Comparison of ENCODE assay signal across 1 cellular context in the genomic region with DNA sequence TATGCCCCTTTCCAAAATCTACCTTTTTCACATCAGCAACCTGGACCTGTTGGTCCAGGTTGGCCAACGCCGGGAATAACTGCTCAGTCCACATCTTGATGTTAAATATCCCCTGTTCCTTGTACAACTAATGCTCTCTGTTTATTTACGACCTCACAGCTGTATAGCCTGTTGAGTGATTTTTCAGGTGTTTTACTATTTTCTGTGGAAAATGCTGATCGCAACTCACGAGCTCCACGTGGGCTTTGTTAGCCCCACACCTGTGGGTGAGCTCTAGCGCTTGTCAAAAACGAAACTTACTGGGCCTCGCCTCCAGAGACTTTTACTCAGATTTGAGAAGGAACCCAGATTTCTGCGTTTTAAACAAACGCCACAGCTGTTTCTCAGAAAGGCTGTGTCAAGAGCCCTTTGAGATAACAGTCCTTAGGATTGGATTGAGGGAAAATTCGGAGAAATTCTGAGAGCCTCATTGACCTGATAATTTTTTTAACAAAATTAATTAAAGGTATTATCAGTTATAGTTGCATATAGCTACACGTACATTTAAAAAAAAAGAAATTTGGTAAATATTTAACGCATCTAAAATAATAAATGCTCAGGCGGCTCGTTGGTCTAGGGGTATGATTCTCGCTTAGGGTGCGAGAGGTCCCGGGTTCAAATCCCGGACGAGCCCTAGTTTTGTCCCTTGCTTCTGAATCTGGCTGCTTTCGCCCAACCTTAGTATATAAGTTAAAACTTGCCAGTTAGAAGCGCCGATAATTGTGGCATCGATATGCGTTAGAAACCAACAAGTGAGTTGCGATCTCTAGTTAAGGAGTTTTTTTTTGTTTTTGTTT.
A peak's percentile ranks its signal among the peaks of the same experiment; 100 is the strongest.
TF ChIP-seq lines count a peak whose summit lies in the region.

No MANE protein-coding gene starts in this region.

TF ChIP-seq in HepG2, 621 proteins besides CTCF, POLR2A, EP300 and RAD21 (continues in another document):
- TF ChIP-seq, protein P1, sequence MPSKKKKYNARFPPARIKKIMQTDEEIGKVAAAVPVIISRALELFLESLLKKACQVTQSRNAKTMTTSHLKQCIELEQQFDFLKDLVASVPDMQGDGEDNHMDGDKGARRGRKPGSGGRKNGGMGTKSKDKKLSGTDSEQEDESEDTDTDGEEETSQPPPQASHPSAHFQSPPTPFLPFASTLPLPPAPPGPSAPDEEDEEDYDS (CRISPR knock-in tag; IDR thresholded peaks at IDR 0.05): no peak
- TF ChIP-seq CCAR2 (optimal IDR thresholded peaks at IDR 0.05; ENCODE audit: low read depth, low read length) (no peak), MXI1 (IDR thresholded peaks at IDR 0.05; ENCODE audit: borderline replicate concordance, low read depth, low read length) (no peak), EHMT2 (IDR thresholded peaks at IDR 0.05; ENCODE audit: borderline replicate concordance, low read depth, low read length) (no peak), REPIN1 (CRISPR knock-in tag; IDR thresholded peaks at IDR 0.05; ENCODE audit: borderline replicate concordance, low read depth) (no peak), ZNF382 (CRISPR knock-in tag; IDR thresholded peaks at IDR 0.05; ENCODE audit: borderline replicate concordance) (no peak), BORCS8-MEF2B (CRISPR knock-in tag; IDR thresholded peaks at IDR 0.05) (no peak), MAFK (conservative IDR thresholded peaks at IDR 0.05 in 1 of 2, IDR thresholded peaks at IDR 0.05 in 1 of 2; ENCODE audit: low read length in 2 of 2) (no peak), TOPORS (CRISPR knock-in tag; IDR thresholded peaks at IDR 0.05) (no peak), ZNF557 (CRISPR knock-in tag; IDR thresholded peaks at IDR 0.05) (no peak), TOE1 (CRISPR knock-in tag; IDR thresholded peaks at IDR 0.05) (no peak), ARNT2 (CRISPR knock-in tag; IDR thresholded peaks at IDR 0.05; ENCODE audit: low read depth) (no peak), ZNF143 (CRISPR knock-in tag; IDR thresholded peaks at IDR 0.05) (no peak), ZNF431 (CRISPR knock-in tag; IDR thresholded peaks at IDR 0.05; ENCODE audit: borderline replicate concordance, low read depth) (no peak), DNMT3B (CRISPR knock-in tag; conservative IDR thresholded peaks at IDR 0.05) (no peak), ZNF451 (CRISPR knock-in tag; IDR thresholded peaks at IDR 0.05) (no peak), RAD51 (IDR thresholded peaks at IDR 0.05; ENCODE audit: borderline replicate concordance) (no peak), CC2D1A (CRISPR knock-in tag; IDR thresholded peaks at IDR 0.05) (no peak), MTF1 (CRISPR knock-in tag; IDR thresholded peaks at IDR 0.05) (no peak), ZNF75D (CRISPR knock-in tag; IDR thresholded peaks at IDR 0.05; ENCODE audit: borderline replicate concordance) (no peak), CCDC6 (CRISPR knock-in tag; IDR thresholded peaks at IDR 0.05) (no peak), ZNF776 (CRISPR knock-in tag; IDR thresholded peaks at IDR 0.05) (no peak), MED8 (CRISPR knock-in tag; IDR thresholded peaks at IDR 0.05; ENCODE audit: insufficient replicate concordance) (no peak), KLF13 (CRISPR knock-in tag; IDR thresholded peaks at IDR 0.05) (no peak)
- TF ChIP-seq, protein P2, sequence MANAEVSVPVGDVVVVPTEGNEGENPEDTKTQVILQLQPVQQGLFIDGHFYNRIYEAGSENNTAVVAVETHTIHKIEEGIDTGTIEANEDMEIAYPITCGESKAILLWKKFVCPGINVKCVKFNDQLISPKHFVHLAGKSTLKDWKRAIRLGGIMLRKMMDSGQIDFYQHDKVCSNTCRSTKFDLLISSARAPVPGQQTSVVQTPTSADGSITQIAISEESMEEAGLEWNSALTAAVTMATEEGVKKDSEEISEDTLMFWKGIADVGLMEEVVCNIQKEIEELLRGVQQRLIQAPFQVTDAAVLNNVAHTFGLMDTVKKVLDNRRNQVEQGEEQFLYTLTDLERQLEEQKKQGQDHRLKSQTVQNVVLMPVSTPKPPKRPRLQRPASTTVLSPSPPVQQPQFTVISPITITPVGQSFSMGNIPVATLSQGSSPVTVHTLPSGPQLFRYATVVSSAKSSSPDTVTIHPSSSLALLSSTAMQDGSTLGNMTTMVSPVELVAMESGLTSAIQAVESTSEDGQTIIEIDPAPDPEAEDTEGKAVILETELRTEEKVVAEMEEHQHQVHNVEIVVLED (CRISPR knock-in tag; IDR thresholded peaks at IDR 0.05; ENCODE audit: borderline replicate concordance): no peak
- TF ChIP-seq, protein P3, sequence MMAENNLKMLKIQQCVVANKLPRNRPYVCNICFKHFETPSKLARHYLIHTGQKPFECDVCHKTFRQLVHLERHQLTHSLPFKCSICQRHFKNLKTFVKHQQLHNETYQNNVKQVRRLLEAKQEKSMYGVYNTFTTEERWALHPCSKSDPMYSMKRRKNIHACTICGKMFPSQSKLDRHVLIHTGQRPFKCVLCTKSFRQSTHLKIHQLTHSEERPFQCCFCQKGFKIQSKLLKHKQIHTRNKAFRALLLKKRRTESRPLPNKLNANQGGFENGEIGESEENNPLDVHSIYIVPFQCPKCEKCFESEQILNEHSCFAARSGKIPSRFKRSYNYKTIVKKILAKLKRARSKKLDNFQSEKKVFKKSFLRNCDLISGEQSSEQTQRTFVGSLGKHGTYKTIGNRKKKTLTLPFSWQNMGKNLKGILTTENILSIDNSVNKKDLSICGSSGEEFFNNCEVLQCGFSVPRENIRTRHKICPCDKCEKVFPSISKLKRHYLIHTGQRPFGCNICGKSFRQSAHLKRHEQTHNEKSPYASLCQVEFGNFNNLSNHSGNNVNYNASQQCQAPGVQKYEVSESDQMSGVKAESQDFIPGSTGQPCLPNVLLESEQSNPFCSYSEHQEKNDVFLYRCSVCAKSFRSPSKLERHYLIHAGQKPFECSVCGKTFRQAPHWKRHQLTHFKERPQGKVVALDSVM (CRISPR knock-in tag; IDR thresholded peaks at IDR 0.05): no peak
- TF ChIP-seq, protein P4, sequence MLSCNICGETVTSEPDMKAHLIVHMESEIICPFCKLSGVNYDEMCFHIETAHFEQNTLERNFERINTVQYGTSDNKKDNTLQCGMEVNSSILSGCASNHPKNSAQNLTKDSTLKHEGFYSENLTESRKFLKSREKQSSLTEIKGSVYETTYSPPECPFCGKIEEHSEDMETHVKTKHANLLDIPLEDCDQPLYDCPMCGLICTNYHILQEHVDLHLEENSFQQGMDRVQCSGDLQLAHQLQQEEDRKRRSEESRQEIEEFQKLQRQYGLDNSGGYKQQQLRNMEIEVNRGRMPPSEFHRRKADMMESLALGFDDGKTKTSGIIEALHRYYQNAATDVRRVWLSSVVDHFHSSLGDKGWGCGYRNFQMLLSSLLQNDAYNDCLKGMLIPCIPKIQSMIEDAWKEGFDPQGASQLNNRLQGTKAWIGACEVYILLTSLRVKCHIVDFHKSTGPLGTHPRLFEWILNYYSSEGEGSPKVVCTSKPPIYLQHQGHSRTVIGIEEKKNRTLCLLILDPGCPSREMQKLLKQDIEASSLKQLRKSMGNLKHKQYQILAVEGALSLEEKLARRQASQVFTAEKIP (CRISPR knock-in tag; IDR thresholded peaks at IDR 0.05; ENCODE audit: borderline replicate concordance): no peak
- TF ChIP-seq, protein P5, sequence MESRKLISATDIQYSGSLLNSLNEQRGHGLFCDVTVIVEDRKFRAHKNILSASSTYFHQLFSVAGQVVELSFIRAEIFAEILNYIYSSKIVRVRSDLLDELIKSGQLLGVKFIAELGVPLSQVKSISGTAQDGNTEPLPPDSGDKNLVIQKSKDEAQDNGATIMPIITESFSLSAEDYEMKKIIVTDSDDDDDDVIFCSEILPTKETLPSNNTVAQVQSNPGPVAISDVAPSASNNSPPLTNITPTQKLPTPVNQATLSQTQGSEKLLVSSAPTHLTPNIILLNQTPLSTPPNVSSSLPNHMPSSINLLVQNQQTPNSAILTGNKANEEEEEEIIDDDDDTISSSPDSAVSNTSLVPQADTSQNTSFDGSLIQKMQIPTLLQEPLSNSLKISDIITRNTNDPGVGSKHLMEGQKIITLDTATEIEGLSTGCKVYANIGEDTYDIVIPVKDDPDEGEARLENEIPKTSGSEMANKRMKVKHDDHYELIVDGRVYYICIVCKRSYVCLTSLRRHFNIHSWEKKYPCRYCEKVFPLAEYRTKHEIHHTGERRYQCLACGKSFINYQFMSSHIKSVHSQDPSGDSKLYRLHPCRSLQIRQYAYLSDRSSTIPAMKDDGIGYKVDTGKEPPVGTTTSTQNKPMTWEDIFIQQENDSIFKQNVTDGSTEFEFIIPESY (CRISPR knock-in tag; IDR thresholded peaks at IDR 0.05): no peak
- TF ChIP-seq, protein P6, sequence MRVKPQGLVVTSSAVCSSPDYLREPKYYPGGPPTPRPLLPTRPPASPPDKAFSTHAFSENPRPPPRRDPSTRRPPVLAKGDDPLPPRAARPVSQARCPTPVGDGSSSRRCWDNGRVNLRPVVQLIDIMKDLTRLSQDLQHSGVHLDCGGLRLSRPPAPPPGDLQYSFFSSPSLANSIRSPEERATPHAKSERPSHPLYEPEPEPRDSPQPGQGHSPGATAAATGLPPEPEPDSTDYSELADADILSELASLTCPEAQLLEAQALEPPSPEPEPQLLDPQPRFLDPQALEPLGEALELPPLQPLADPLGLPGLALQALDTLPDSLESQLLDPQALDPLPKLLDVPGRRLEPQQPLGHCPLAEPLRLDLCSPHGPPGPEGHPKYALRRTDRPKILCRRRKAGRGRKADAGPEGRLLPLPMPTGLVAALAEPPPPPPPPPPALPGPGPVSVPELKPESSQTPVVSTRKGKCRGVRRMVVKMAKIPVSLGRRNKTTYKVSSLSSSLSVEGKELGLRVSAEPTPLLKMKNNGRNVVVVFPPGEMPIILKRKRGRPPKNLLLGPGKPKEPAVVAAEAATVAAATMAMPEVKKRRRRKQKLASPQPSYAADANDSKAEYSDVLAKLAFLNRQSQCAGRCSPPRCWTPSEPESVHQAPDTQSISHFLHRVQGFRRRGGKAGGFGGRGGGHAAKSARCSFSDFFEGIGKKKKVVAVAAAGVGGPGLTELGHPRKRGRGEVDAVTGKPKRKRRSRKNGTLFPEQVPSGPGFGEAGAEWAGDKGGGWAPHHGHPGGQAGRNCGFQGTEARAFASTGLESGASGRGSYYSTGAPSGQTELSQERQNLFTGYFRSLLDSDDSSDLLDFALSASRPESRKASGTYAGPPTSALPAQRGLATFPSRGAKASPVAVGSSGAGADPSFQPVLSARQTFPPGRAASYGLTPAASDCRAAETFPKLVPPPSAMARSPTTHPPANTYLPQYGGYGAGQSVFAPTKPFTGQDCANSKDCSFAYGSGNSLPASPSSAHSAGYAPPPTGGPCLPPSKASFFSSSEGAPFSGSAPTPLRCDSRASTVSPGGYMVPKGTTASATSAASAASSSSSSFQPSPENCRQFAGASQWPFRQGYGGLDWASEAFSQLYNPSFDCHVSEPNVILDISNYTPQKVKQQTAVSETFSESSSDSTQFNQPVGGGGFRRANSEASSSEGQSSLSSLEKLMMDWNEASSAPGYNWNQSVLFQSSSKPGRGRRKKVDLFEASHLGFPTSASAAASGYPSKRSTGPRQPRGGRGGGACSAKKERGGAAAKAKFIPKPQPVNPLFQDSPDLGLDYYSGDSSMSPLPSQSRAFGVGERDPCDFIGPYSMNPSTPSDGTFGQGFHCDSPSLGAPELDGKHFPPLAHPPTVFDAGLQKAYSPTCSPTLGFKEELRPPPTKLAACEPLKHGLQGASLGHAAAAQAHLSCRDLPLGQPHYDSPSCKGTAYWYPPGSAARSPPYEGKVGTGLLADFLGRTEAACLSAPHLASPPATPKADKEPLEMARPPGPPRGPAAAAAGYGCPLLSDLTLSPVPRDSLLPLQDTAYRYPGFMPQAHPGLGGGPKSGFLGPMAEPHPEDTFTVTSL (CRISPR knock-in tag; IDR thresholded peaks at IDR 0.05; ENCODE audit: borderline replicate concordance): 0 out of 2 replicates have a peak, but pooled peaks have one; percentile 18
- TF ChIP-seq, protein P7, sequence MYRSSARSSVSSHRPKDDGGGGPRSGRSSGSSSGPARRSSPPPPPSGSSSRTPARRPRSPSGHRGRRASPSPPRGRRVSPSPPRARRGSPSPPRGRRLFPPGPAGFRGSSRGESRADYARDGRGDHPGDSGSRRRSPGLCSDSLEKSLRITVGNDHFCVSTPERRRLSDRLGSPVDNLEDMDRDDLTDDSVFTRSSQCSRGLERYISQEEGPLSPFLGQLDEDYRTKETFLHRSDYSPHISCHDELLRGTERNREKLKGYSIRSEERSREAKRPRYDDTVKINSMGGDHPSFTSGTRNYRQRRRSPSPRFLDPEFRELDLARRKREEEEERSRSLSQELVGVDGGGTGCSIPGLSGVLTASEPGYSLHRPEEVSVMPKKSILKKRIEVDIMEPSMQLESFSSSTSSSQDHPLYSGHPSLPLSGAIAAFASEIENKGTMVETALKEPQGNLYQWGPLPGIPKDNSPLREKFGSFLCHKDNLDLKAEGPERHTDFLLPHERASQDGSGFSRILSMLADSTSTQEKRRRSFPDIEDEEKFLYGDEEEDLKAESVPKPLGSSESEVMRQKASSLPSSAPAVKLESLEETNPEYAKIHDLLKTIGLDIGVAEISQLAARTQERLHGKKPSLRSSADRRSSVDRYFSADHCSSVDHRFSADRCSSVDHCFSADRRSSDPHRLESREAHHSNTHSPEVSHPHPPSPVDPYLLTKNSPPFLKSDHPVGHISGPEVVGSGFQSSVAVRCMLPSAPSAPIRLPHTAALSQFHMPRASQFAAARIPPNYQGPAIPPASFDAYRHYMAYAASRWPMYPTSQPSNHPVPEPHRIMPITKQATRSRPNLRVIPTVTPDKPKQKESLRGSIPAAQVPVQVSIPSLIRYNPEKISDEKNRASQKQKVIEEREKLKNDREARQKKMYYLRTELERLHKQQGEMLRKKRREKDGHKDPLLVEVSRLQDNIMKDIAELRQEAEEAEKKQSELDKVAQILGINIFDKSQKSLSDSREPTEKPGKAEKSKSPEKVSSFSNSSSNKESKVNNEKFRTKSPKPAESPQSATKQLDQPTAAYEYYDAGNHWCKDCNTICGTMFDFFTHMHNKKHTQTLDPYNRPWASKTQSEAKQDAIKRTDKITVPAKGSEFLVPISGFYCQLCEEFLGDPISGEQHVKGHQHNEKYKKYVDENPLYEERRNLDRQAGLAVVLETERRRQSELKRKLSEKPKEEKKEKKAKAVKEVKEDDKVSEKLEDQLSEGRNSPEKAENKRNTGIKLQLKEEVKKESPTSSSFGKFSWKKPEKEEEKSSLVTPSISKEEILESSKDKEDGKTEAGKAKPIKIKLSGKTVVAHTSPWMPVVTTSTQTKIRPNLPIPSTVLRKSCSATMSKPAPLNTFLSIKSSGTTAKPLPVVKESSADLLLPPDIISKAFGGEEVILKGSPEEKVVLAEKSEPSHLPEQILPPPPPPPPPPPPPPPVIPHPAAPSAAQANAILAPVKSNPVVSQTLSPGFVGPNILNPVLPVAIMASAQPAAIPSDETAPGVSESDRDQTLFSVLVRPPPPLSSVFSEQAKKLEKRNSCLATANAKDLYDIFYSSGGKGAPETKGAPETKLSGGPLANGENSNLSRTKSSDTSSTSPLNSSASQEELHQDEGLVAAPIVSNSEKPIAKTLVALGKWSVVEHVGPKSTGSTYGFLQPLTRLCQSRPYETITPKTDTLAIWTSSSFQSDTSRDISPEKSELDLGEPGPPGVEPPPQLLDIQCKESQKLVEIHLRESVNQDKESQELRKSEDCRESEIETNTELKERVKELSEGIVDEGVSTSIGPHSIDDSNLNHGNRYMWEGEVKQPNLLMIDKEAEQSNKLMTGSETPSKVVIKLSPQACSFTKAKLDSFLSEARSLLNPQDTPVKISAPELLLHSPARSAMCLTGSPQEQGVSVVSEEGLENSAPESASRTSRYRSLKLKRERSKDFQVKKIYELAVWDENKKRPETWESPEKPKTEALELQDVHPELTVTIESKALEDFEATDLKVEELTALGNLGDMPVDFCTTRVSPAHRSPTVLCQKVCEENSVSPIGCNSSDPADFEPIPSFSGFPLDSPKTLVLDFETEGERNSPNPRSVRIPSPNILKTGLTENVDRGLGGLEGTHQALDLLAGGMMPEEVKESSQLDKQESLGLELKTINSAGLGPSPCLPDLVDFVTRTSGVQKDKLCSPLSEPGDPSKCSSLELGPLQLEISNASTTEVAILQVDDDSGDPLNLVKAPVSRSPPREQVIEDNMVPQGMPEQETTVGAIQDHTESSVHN (CRISPR knock-in tag; IDR thresholded peaks at IDR 0.05): no peak
- TF ChIP-seq, protein P8, sequence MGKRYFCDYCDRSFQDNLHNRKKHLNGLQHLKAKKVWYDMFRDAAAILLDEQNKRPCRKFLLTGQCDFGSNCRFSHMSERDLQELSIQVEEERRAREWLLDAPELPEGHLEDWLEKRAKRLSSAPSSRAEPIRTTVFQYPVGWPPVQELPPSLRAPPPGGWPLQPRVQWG (CRISPR knock-in tag; IDR thresholded peaks at IDR 0.05; ENCODE audit: borderline replicate concordance, low read depth): no peak
